In genomic region chr4:94342713-94343112, GRCh38 we compare ENCODE assay signal across 24 cellular contexts. TPM values are rescaled to one million over a fixed set of nuclear protein-coding genes. Genes with fewer than 3 reads are reported as not detected.
DNase-seq lines count a peak whose midpoint lies in the region.
"Had no signal": no experiment of that assay in that cellular context is flagged by ENCODE, and none has a peak within 500 bp of the region (broad histone marks: within the 10 kb centered on the region; RNA-seq: fewer than 3 reads in every experiment).

TSS of gene HPGDS (minus strand) at chr4:94342836. CDS start at chr4:94334629, 8,207 bp downstream.

- in situ Hi-C loops in ACHN (cut with HindIII; ENCODE audit: low pct_ligation_motif_present, low pct_unique_long_range_greater_than_20kb, low sequenced_read_pairs), result no loop called here

- H3K9ac ChIP-seq in subcutaneous abdominal adipose tissue (ENCODE audit: low read length in 5 of 5), result peak within 1 kb of the TSS in 1 of 5 donors; percentile 17

- H3K36me3 ChIP-seq in subcutaneous abdominal adipose tissue (ENCODE audit: control insufficient read depth in 5 of 5, insufficient read depth in 5 of 5, low read length in 5 of 5), result no peaks in the 10 kb centered on the region
- H3K36me3 ChIP-seq: adrenal gland, cardiac muscle cell, esophagus muscularis mucosa, spleen had no signal

- DNase-seq in activated CD4-positive, alpha-beta memory T cell treated with anti-CD3 and anti-CD28 coated beads, Interleukin-2, amount 10 ng/mL, durations not matched to agents 7 days and 5 days, result no peak
- no peak for DNase-seq in activated CD4-positive, alpha-beta memory T cell treated with anti-CD3 and anti-CD28 coated beads for 36 hours
- DNase-seq in NCI-H460 (ENCODE audit: extremely low read depth, low read depth) (no peak), globus pallidus (ENCODE audit: low spot score) (peak; percentile 40), NCI-H82 treated with DMSO at 0.1 percent for 48 hours (lab: John Stamatoyannopoulos, UW; ENCODE audit: unreplicated experiment) (no peak), ACHN (no peak), SIG-M5 (lab: John Stamatoyannopoulos, UW) (no peak)
- DNase-seq: activated CD4-positive, alpha-beta T cell treated with anti-CD3 and anti-CD28 coated beads for 1 hour; activated CD8-positive, alpha-beta memory T cell treated with anti-CD3 and anti-CD28 coated beads, Interleukin-2, amount 10 ng/mL, durations not matched to agents 7 days and 5 days; activated effector memory CD4-positive, alpha-beta T cell treated with Interleukin-2 at 50 U/mL for 16 hours; DMS 273 treated with DMSO at 0.1 percent for 48 hours; MM.1S; naive B cell; NCI-H187 treated with DMSO at 0.1 percent for 48 hours; NCI-H446; spleen had no signal

- CTCF ChIA-PET in activated CD4-positive, alpha-beta memory T cell treated with anti-CD3 and anti-CD28 coated beads, Interleukin-2, amount 10 ng/mL, durations not matched to agents 7 days and 5 days (lab: Charles Lee), result no interaction called here
- CTCF ChIA-PET in activated CD4-positive, alpha-beta memory T cell treated with anti-CD3 and anti-CD28 coated beads for 36 hours (lab: Charles Lee), result interaction anchor here (0.9 kb wide), 1 partner anchor 53 kb away, joined by 3 read pairs; no protein-coding TSS in a partner anchor

- H3K4me3 Mint-ChIP-seq in activated CD4-positive, alpha-beta memory T cell treated with anti-CD3 and anti-CD28 coated beads, Interleukin-2, amount 10 ng/mL, durations not matched to agents 7 days and 5 days, result peak within 1 kb of the TSS; percentile 2
- H3K4me3 Mint-ChIP-seq in activated CD4-positive, alpha-beta memory T cell treated with anti-CD3 and anti-CD28 coated beads for 36 hours, result no peak within 1 kb of the TSS
- H3K4me3 Mint-ChIP-seq: activated CD8-positive, alpha-beta memory T cell treated with anti-CD3 and anti-CD28 coated beads, Interleukin-2, amount 10 ng/mL, durations not matched to agents 7 days and 5 days; naive B cell; T-helper 1 cell treated with Interleukin-12 subunit alpha and Interleukin-12 subunit beta and Interleukin-4 antibody, amounts not matched to agents 30 μg/mL and 1 μg/mL, for 36 hours had no signal

- peak within 1 kb of the TSS in 4 of 5 donors; percentile 2 to 35 (median 20) for H3K4me3 ChIP-seq in subcutaneous abdominal adipose tissue (ENCODE audit: low read depth in 1 of 5, low read length in 5 of 5)
- H3K4me3 ChIP-seq: cardiac muscle cell, spleen had no signal

- no peak within 1 kb of the TSS for H3K27ac Mint-ChIP-seq in activated CD4-positive, alpha-beta memory T cell treated with anti-CD3 and anti-CD28 coated beads, Interleukin-2, amount 10 ng/mL, durations not matched to agents 7 days and 5 days
- H3K27ac Mint-ChIP-seq in activated CD4-positive, alpha-beta memory T cell treated with anti-CD3 and anti-CD28 coated beads for 36 hours, result no peak within 1 kb of the TSS
- H3K27ac Mint-ChIP-seq: activated CD8-positive, alpha-beta memory T cell treated with anti-CD3 and anti-CD28 coated beads, Interleukin-2, amount 10 ng/mL, durations not matched to agents 7 days and 5 days; naive B cell; progenitor cell of endocrine pancreas; T-helper 1 cell treated with Interleukin-12 subunit alpha and Interleukin-12 subunit beta and Interleukin-4 antibody, amounts not matched to agents 30 μg/mL and 1 μg/mL, for 36 hours had no signal

- H3K27ac ChIP-seq in subcutaneous abdominal adipose tissue (ENCODE audit: low read depth, low read length), result peak within 1 kb of the TSS; percentile 1
- H3K27ac ChIP-seq: C4-2B, cardiac muscle cell, esophagus muscularis mucosa had no signal

- H3K9me3 ChIP-seq in subcutaneous abdominal adipose tissue (ENCODE audit: control insufficient read depth in 5 of 5, low read length in 5 of 5), result no peaks in the 10 kb centered on the region
- H3K9me3 ChIP-seq: adrenal gland, esophagus muscularis mucosa, spleen had no signal

- intact Hi-C loops in activated CD4-positive, alpha-beta memory T cell treated with anti-CD3 and anti-CD28 coated beads for 36 hours (cut with micrococcal nuclease), result no loop called here

- no peaks in the 10 kb centered on the region for H3K27me3 Mint-ChIP-seq in activated CD4-positive, alpha-beta memory T cell treated with anti-CD3 and anti-CD28 coated beads, Interleukin-2, amount 10 ng/mL, durations not matched to agents 7 days and 5 days
- no peaks in the 10 kb centered on the region for H3K27me3 Mint-ChIP-seq in activated CD4-positive, alpha-beta memory T cell treated with anti-CD3 and anti-CD28 coated beads for 36 hours
- H3K27me3 Mint-ChIP-seq: activated CD8-positive, alpha-beta memory T cell treated with anti-CD3 and anti-CD28 coated beads, Interleukin-2, amount 10 ng/mL, durations not matched to agents 7 days and 5 days; naive B cell; progenitor cell of endocrine pancreas had no signal

- POLR2A ChIA-PET in activated CD4-positive, alpha-beta memory T cell treated with anti-CD3 and anti-CD28 coated beads, Interleukin-2, amount 10 ng/mL, durations not matched to agents 7 days and 5 days (lab: Charles Lee), result no interaction called here
- POLR2A ChIA-PET in activated CD4-positive, alpha-beta memory T cell treated with anti-CD3 and anti-CD28 coated beads for 36 hours (lab: Charles Lee), result no interaction called here

- H3K27me3 ChIP-seq in subcutaneous abdominal adipose tissue (ENCODE audit: control insufficient read depth in 5 of 5, insufficient read depth in 4 of 5, low read length in 5 of 5), result no peaks in the 10 kb centered on the region
- H3K27me3 ChIP-seq: adrenal gland, cardiac muscle cell, esophagus muscularis mucosa, spleen had no signal

- no peaks in the 10 kb centered on the region for H3K9me3 Mint-ChIP-seq in activated CD4-positive, alpha-beta memory T cell treated with anti-CD3 and anti-CD28 coated beads, Interleukin-2, amount 10 ng/mL, durations not matched to agents 7 days and 5 days
- H3K9me3 Mint-ChIP-seq in activated CD4-positive, alpha-beta memory T cell treated with anti-CD3 and anti-CD28 coated beads for 36 hours, result no peaks in the 10 kb centered on the region
- H3K9me3 Mint-ChIP-seq: T-helper 1 cell treated with Interleukin-12 subunit alpha and Interleukin-12 subunit beta and Interleukin-4 antibody, amounts not matched to agents 30 μg/mL and 1 μg/mL, for 36 hours had no signal

- H3K4me1 ChIP-seq in subcutaneous abdominal adipose tissue (ENCODE audit: control insufficient read depth in 5 of 5, insufficient read depth in 5 of 5, low read length in 5 of 5), result peaks cover 0 to 8% (median 0%) of the 10 kb centered on the region in 5 donors
- H3K4me1 ChIP-seq: adrenal gland, esophagus muscularis mucosa had no signal

- H3K4me1 Mint-ChIP-seq in activated CD4-positive, alpha-beta memory T cell treated with anti-CD3 and anti-CD28 coated beads, Interleukin-2, amount 10 ng/mL, durations not matched to agents 7 days and 5 days, result peaks cover 46% of the 10 kb centered on the region
- peaks cover 25% of the 10 kb centered on the region for H3K4me1 Mint-ChIP-seq in activated CD4-positive, alpha-beta memory T cell treated with anti-CD3 and anti-CD28 coated beads for 36 hours (ENCODE audit: low read depth)

- H3K36me3 Mint-ChIP-seq in activated CD4-positive, alpha-beta memory T cell treated with anti-CD3 and anti-CD28 coated beads, Interleukin-2, amount 10 ng/mL, durations not matched to agents 7 days and 5 days (ENCODE audit: low read depth), result no peaks in the 10 kb centered on the region
- H3K36me3 Mint-ChIP-seq in activated CD4-positive, alpha-beta memory T cell treated with anti-CD3 and anti-CD28 coated beads for 36 hours, result no peaks in the 10 kb centered on the region
- H3K36me3 Mint-ChIP-seq: naive B cell had no signal

RNA-seq across cellular contexts. Expression of gene HPGDS, which starts in this region (rescaled TPM):
- total RNA-seq in activated CD4-positive, alpha-beta memory T cell treated with anti-CD3 and anti-CD28 coated beads, Interleukin-2, amount 10 ng/mL, durations not matched to agents 7 days and 5 days, result 1 to 10 TPM; 1.3 to 1.5 TPM
- total RNA-seq in activated CD4-positive, alpha-beta memory T cell treated with anti-CD3 and anti-CD28 coated beads for 36 hours, result under 1 TPM in 1 of 2 experiments, not detected in 1; 0.34 TPM
- total RNA-seq in NCI-H460 (2014; rRNA removed; shearing (Covaris generic)), result 28.7 and 32.3 TPM in 2 replicates
- polyA plus RNA-seq in NCI-H460 (2014; cell fraction: nucleus; rRNA removed), result 12.5 and 16.3 TPM in 2 replicates
- total RNA-seq: cardiac muscle cell, glomerular endothelial cell, progenitor cell of endocrine pancreas had no signal
- polyA plus RNA-seq: cardiac muscle cell had no signal

Comparison
In these comparisons a context has a peak if more than half of its experiments do, and no peak if none do; other contexts are left out.
1. RNA of gene HPGDS (total RNA-seq): 28.7 to 32.3 TPM in NCI-H460; 1.3 to 1.5 TPM in activated CD4-positive, alpha-beta memory T cell treated with anti-CD3 and anti-CD28 coated beads, Interleukin-2, amount 10 ng/mL, durations not matched to agents 7 days and 5 days and 0.34 TPM in activated CD4-positive, alpha-beta memory T cell treated with anti-CD3 and anti-CD28 coated beads for 36 hours; every median in the first group is over 10 times any median in the second.